Comparison of ENCODE assay signal across 12 cellular contexts in genomic region chr5:179609834-179610108, GRCh38. TPM values are rescaled to one million over a fixed set of nuclear protein-coding genes. Genes with fewer than 3 reads are reported as not detected.
DNase-seq lines count a peak whose midpoint lies in the region; ATAC-seq and TF ChIP-seq lines count a peak whose summit lies in the region.
"Had no signal": no experiment of that assay in that cellular context is flagged by ENCODE, and none has a peak within 500 bp of the region (broad histone marks: within the 10 kb centered on the region; RNA-seq: fewer than 3 reads in every experiment).

No MANE protein-coding gene starts in this region.

- CTCF ChIA-PET in activated CD8-positive, alpha-beta T cell treated with anti-CD3 and anti-CD28 coated beads for 36 hours (lab: Charles Lee): no interaction called here

- H3K27ac ChIP-seq in cardiac muscle cell (peak overlapping the region; percentile 80), right cardiac atrium (ENCODE audit: low read length) (no peak overlapping the region), thyroid gland (peak overlapping the region; percentile 27 to 63 (median 49)), foreskin keratinocyte (no peak overlapping the region)
- H3K27ac ChIP-seq: colonic mucosa had no signal

- POLR2A ChIA-PET in activated CD8-positive, alpha-beta T cell treated with anti-CD3 and anti-CD28 coated beads for 36 hours (lab: Charles Lee): interaction anchor here (5.0 kb wide), 1 partner anchor 11 kb away, joined by 51 read pairs; no protein-coding TSS in a partner anchor

- ATAC-seq in right cardiac atrium (no peak), left colon (peak; percentile 9), foreskin keratinocyte (no peak)
- ATAC-seq in activated CD8-positive, alpha-beta T cell treated with anti-CD3 and anti-CD28 coated beads for 36 hours: no peak

- peaks cover 46% of the 10 kb centered on the region for H3K36me3 ChIP-seq in cardiac muscle cell
- peaks cover 73 to 78% of the 10 kb centered on the region in 2 donors for H3K36me3 ChIP-seq in thyroid gland

- no peaks in the 10 kb centered on the region for H3K9me3 Mint-ChIP-seq in activated CD8-positive, alpha-beta T cell treated with anti-CD3 and anti-CD28 coated beads for 36 hours

- no peaks in the 10 kb centered on the region for H3K4me1 ChIP-seq in cardiac muscle cell (ENCODE audit: low read depth)
- H3K4me1 ChIP-seq in right cardiac atrium (ENCODE audit: control insufficient read depth, insufficient read depth, low read length): peaks cover 6% of the 10 kb centered on the region
- H3K4me1 ChIP-seq in thyroid gland: peaks cover 15 to 35% of the 10 kb centered on the region in 2 donors
- H3K4me1 ChIP-seq in foreskin keratinocyte: peaks cover 3% of the 10 kb centered on the region
- H3K4me1 ChIP-seq: BE2C, colonic mucosa had no signal

- peaks cover 51% of the 10 kb centered on the region for H3K4me1 Mint-ChIP-seq in activated CD8-positive, alpha-beta T cell treated with anti-CD3 and anti-CD28 coated beads for 36 hours (ENCODE audit: low read depth)

- H3K27me3 ChIP-seq in cardiac muscle cell (no peaks in the 10 kb centered on the region), right cardiac atrium (ENCODE audit: control insufficient read depth, insufficient read depth) (no peaks in the 10 kb centered on the region), thyroid gland (no peaks in the 10 kb centered on the region), foreskin keratinocyte (no peaks in the 10 kb centered on the region)
- H3K27me3 ChIP-seq: BE2C, colonic mucosa had no signal

- DNase-seq in cardiac muscle cell (ENCODE audit: low read depth in 1 of 2, low spot score in 1 of 2) (no peak), right cardiac atrium (no peak), left colon (no peak), thyroid gland (no peak), KG1 (lab: John Stamatoyannopoulos, UW) (no peak), foreskin keratinocyte (no peak)
- no peak for DNase-seq in activated CD8-positive, alpha-beta T cell treated with anti-CD3 and anti-CD28 coated beads for 36 hours
- no peak for DNase-seq in effector CD8-positive, alpha-beta T cell (lab: John Stamatoyannopoulos, UW)
- DNase-seq: activated CD4-positive, alpha-beta T cell treated with anti-CD3 and anti-CD28 coated beads, Interleukin-2, amount 50 U/mL, for 1 hour; BE2C; mesendoderm had no signal

- H3K4me3 ChIP-seq in cardiac muscle cell: no peak overlapping the region
- H3K4me3 ChIP-seq in right cardiac atrium (ENCODE audit: low read length): no peak overlapping the region
- no peak overlapping the region for H3K4me3 ChIP-seq in thyroid gland (replicated peaks in 1 of 3)
- H3K4me3 ChIP-seq: colonic mucosa had no signal

- no peak for TF ChIP-seq POLR2A in thyroid gland (IDR thresholded peaks at IDR 0.05)

- peak overlapping the region; percentile 8 for H3K27ac Mint-ChIP-seq in activated CD8-positive, alpha-beta T cell treated with anti-CD3 and anti-CD28 coated beads for 36 hours

- H3K36me3 Mint-ChIP-seq in activated CD8-positive, alpha-beta T cell treated with anti-CD3 and anti-CD28 coated beads for 36 hours (ENCODE audit: low read depth): peaks cover 54% of the 10 kb centered on the region

- TF ChIP-seq CTCF in cardiac muscle cell (IDR thresholded peaks at IDR 0.05; ENCODE audit: low read depth, low read length): no peak
- TF ChIP-seq CTCF in activated CD8-positive, alpha-beta T cell treated with anti-CD3 and anti-CD28 coated beads for 36 hours (IDR thresholded peaks at IDR 0.05): no peak
- no peak for TF ChIP-seq CTCF in thyroid gland (IDR thresholded peaks at IDR 0.05)
- TF ChIP-seq CTCF in foreskin keratinocyte (conservative IDR thresholded peaks at IDR 0.05): no peak

- no peaks in the 10 kb centered on the region for H3K27me3 Mint-ChIP-seq in activated CD8-positive, alpha-beta T cell treated with anti-CD3 and anti-CD28 coated beads for 36 hours

- intact Hi-C loops in right cardiac atrium (cut with DNase I): no loop called here
- intact Hi-C loops in activated CD8-positive, alpha-beta T cell treated with anti-CD3 and anti-CD28 coated beads for 36 hours (cut with micrococcal nuclease): no loop called here
- intact Hi-C loops in left colon (cut with DNase I, micrococcal nuclease): no loop called here
- intact Hi-C loops in thyroid gland (cut with DNase I): no loop called here

- no peak overlapping the region for H3K4me3 Mint-ChIP-seq in activated CD8-positive, alpha-beta T cell treated with anti-CD3 and anti-CD28 coated beads for 36 hours

- 77% methylated on average over 8 of the region's 8 CpGs for WGBS in right cardiac atrium
- WGBS in thyroid gland, 2 donors: 70 to 80% methylated on average over 8 of the region's 8 CpGs

- no peaks in the 10 kb centered on the region for H3K9me3 ChIP-seq in cardiac muscle cell (ENCODE audit: low read depth)
- no peaks in the 10 kb centered on the region for H3K9me3 ChIP-seq in right cardiac atrium (ENCODE audit: control insufficient read depth, low read length)
- no peaks in the 10 kb centered on the region for H3K9me3 ChIP-seq in thyroid gland
- H3K9me3 ChIP-seq: BE2C, colonic mucosa had no signal

RNA-seq across cellular contexts. Expression of gene HNRNPH1, which starts 13.7 kb away (rescaled TPM):
- total RNA-seq in cardiac muscle cell: 467 and 569 TPM in 2 replicates
- polyA plus RNA-seq in cardiac muscle cell: 119 and 126 TPM in 2 replicates
- 100 to 1,000 TPM; 210 to 253 (median 233) TPM for total RNA-seq in right cardiac atrium
- 121 TPM for polyA plus RNA-seq in right cardiac atrium
- total RNA-seq in activated CD8-positive, alpha-beta T cell treated with anti-CD3 and anti-CD28 coated beads for 36 hours: 100 to 1,000 TPM; 706 to 709 TPM
- 100 to 1,000 TPM; 352 to 431 TPM for total RNA-seq in left colon
- 100 to 1,000 TPM; 459 to 991 (median 620) TPM for total RNA-seq in thyroid gland
- total RNA-seq in foreskin keratinocyte: 374 and 433 TPM in 2 replicates
- polyA plus RNA-seq in foreskin keratinocyte: 130 and 170 TPM in 2 replicates

RNA-seq across cellular contexts. Expression of gene RUFY1, which starts 59.4 kb away (rescaled TPM):
- total RNA-seq in cardiac muscle cell (19.4 and 33.6 TPM in 2 replicates), right cardiac atrium (10 to 100 TPM; 22.1 to 25.6 (median 24.3) TPM), left colon (10 to 100 TPM; 35.1 to 39.0 TPM), thyroid gland (10 to 100 TPM; 49.8 to 75.0 (median 63.0) TPM), foreskin keratinocyte (27.4 and 29.3 TPM in 2 replicates)
- polyA plus RNA-seq in cardiac muscle cell (25.1 and 25.6 TPM in 2 replicates), right cardiac atrium (18.9 TPM), foreskin keratinocyte (20.5 and 22.7 TPM in 2 replicates)
- total RNA-seq in activated CD8-positive, alpha-beta T cell treated with anti-CD3 and anti-CD28 coated beads for 36 hours: 10 to 100 TPM; 22.5 to 24.7 TPM

Comparison
In these comparisons a context has a peak if more than half of its experiments do, and no peak if none do; other contexts are left out.
1. H3K27ac ChIP-seq: peak in cardiac muscle cell (single experiment) and thyroid gland (3 of 3); none in right cardiac atrium (single experiment) and foreskin keratinocyte (single experiment).